Comparison of ENCODE assay signal across 2 cellular contexts in genomic region chr14:90505531-90505930, GRCh38.
TF ChIP-seq lines count a peak whose summit lies in the region.

No MANE protein-coding gene starts in this region.

TF ChIP-seq in GM23338, 12 proteins besides CTCF, POLR2A, EP300 and RAD21 (continued from another document):
- TF ChIP-seq ZNF462 (CRISPR knock-in tag; IDR thresholded peaks at IDR 0.05) (no peak), EZH2 (IDR thresholded peaks at IDR 0.05; ENCODE audit: low read depth, unreplicated experiment) (no peak), STAT1 (IDR thresholded peaks at IDR 0.05; ENCODE audit: unreplicated experiment) (no peak), ZNF331 (CRISPR knock-in tag; IDR thresholded peaks at IDR 0.05; ENCODE audit: low read depth) (no peak), ZNF114 (CRISPR knock-in tag; IDR thresholded peaks at IDR 0.05) (no peak), CREB1 (CRISPR knock-in tag; IDR thresholded peaks at IDR 0.05; ENCODE audit: low read depth) (no peak), JUNB (IDR thresholded peaks at IDR 0.05; ENCODE audit: unreplicated experiment) (no peak), REST (IDR thresholded peaks at IDR 0.05; ENCODE audit: unreplicated experiment) (no peak), NANOG (IDR thresholded peaks at IDR 0.05; ENCODE audit: borderline replicate concordance) (no peak), EZH2phosphoT487 (IDR thresholded peaks at IDR 0.05; ENCODE audit: unreplicated experiment) (no peak)

TF ChIP-seq in H1, 55 proteins besides CTCF, POLR2A, EP300 and RAD21 (continued from another document):
- TF ChIP-seq ATF2 (IDR thresholded peaks at IDR 0.05; ENCODE audit: low read length) (no peak), CHD1 (IDR thresholded peaks at IDR 0.05; ENCODE audit: low read depth, low read length) (no peak), CBX5 (IDR thresholded peaks at IDR 0.05; ENCODE audit: low read depth, low read length) (no peak), SUZ12 (IDR thresholded peaks at IDR 0.05; ENCODE audit: low read length) (no peak), YY1 (IDR thresholded peaks at IDR 0.05; ENCODE audit: low read depth, low read length) (no peak), CBX8 (IDR thresholded peaks at IDR 0.05; ENCODE audit: borderline replicate concordance, low read depth, low read length) (no peak), KDM4A (IDR thresholded peaks at IDR 0.05; ENCODE audit: low read depth, low read length, severe bottlenecking) (no peak), SP2 (IDR thresholded peaks at IDR 0.05; ENCODE audit: low read length) (no peak), SAP30 (IDR thresholded peaks at IDR 0.05; ENCODE audit: insufficient read depth, insufficient replicate concordance, low read length) (no peak)
